In the genomic region with DNA sequence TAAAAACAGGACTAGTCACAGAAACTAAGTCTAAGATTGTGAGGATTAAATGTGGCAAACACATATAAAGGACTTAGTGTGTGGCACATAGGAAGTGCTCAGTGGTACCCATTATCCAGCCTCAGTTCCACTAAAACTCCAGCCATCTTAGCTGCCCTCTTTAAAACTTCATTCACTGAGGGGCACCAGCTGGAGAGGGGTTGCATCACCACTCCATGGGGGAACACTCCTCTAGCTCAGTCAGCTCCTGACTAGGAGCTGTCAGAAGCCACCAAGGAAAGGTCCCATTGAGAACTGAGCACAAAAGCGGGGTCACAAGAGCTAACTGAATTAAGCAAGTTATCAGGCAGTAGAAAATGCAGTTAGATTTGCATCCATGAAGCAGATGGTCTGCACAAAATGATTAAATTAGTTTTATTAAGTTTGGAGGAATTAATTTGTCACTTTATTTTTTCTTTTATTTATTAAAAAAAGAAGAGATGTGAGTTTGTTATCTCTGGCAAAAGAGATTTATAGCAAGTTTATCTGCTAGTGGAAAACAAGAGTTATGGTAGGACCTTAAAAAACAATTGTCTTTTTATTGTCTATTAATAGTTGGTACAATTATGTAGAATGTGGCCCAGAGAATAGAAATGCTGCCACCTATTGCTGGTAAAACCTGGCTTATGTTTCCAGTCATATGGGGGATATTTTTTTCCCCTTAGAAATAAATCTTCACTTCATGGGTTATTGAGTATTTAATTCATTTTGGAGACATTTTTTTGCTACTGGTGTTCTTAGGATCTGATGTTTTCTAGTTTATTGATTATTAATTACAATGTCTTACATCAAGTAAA, we compare ENCODE assay signal across 16 cellular contexts.
DNase-seq lines count a peak whose midpoint lies in the region; ATAC-seq and TF ChIP-seq lines count a peak whose summit lies in the region.
"Had no signal": no experiment of that assay in that cellular context is flagged by ENCODE, and none has a peak within 500 bp of the region (broad histone marks: within the 10 kb centered on the region; RNA-seq: fewer than 3 reads in every experiment).

No MANE protein-coding gene starts in this region.

- no peak overlapping the region for H3K4me3 ChIP-seq in AG04449 (ENCODE audit: low read depth, low read length)

- POLR2A ChIA-PET in AG04449 (lab: Yijun Ruan, JAX), result interaction anchor here (0.6 kb wide), 1 partner anchor 15 kb away, joined by 3 read pairs; no protein-coding TSS in a partner anchor

- H3K9me3 Mint-ChIP-seq in activated naive CD4-positive, alpha-beta T cell treated with anti-CD3 and anti-CD28 coated beads, Interleukin-2, amount 50 U/mL, for 72 hours, result no peaks in the 10 kb centered on the region
- H3K9me3 Mint-ChIP-seq: activated CD4-positive, alpha-beta memory T cell treated with anti-CD3 and anti-CD28 coated beads for 36 hours; T-helper 2 cell treated with Interferon-gamma antibody and Interleukin-4, amounts not matched to agents 5 μg/mL and 100 μg/mL, for 36 hours had no signal

- no peak for DNase-seq in AG04449 (ENCODE audit: low read depth, low spot score)
- peak; percentile 43 for DNase-seq in globus pallidus (ENCODE audit: low spot score)
- DNase-seq in activated naive CD4-positive, alpha-beta T cell treated with anti-CD3 and anti-CD28 coated beads, Interleukin-2, amount 50 U/mL, for 72 hours (ENCODE audit: low spot score in 2 of 2), result no peak
- no peak for DNase-seq in activated CD4-positive, CD25-positive, alpha-beta regulatory T cell treated with anti-CD3 and anti-CD28 coated beads, Interleukin-2, amount 50 U/mL, for 72 hours
- DNase-seq in T1000 (lab: John Stamatoyannopoulos, UW), result no peak
- DNase-seq: activated CD4-positive, alpha-beta memory T cell treated with anti-CD3 and anti-CD28 coated beads for 36 hours; activated naive CD4-positive, alpha-beta T cell; C1 segment of cervical spinal cord; NCI-H2081 treated with DMSO at 0.1 percent for 48 hours; stimulated activated CD4-positive, alpha-beta T cell treated with anti-CD3 and anti-CD28 coated beads, Interleukin-4, amount 100 ng/mL, for 1 hour; stimulated activated naive CD4-positive, alpha-beta T cell had no signal

- no peak overlapping the region for H3K27ac Mint-ChIP-seq in activated naive CD4-positive, alpha-beta T cell treated with anti-CD3 and anti-CD28 coated beads, Interleukin-2, amount 50 U/mL, for 72 hours
- H3K27ac Mint-ChIP-seq: activated CD4-positive, alpha-beta memory T cell treated with anti-CD3 and anti-CD28 coated beads for 36 hours; T-helper 2 cell treated with Interferon-gamma antibody and Interleukin-4, amounts not matched to agents 5 μg/mL and 100 μg/mL, for 36 hours had no signal

- TF ChIP-seq CTCF in AG04449 (IDR thresholded peaks at IDR 0.05; ENCODE audit: insufficient read depth, low read length, missing control alignments) (peak; percentile 3), GM12872 (IDR thresholded peaks at IDR 0.05; ENCODE audit: insufficient read depth, low read depth, low read length) (0 out of 3 replicates have a peak, but pooled peaks have one; percentile 6)

- no peaks in the 10 kb centered on the region for H3K36me3 Mint-ChIP-seq in activated naive CD4-positive, alpha-beta T cell treated with anti-CD3 and anti-CD28 coated beads, Interleukin-2, amount 50 U/mL, for 72 hours
- H3K36me3 Mint-ChIP-seq: activated CD4-positive, alpha-beta memory T cell treated with anti-CD3 and anti-CD28 coated beads for 36 hours had no signal

- ATAC-seq in SK-N-SH treated with all-trans-retinoic acid at 6 μM for 48 hours (peak; percentile 32; the same call in 1 of the 3 replicates), GM21390 (IDR thresholded peaks at IDR 0.05; ENCODE audit: unreplicated experiment) (no peak)
- no peak for ATAC-seq in activated naive CD4-positive, alpha-beta T cell treated with anti-CD3 and anti-CD28 coated beads, Interleukin-2, amount 50 U/mL, for 72 hours
- ATAC-seq: esophagus mucosa had no signal

- CTCF ChIA-PET in AG04449 (lab: Yijun Ruan, JAX), result interaction anchor here (0.8 to 1.9 kb wide), 5 partner anchors 10 to 324 kb away, joined by 3 to 10 read pairs (median 4); no protein-coding TSS in a partner anchor

TF ChIP-seq in SK-N-SH treated with all-trans-retinoic acid at 6 μM for 48 hours, 23 proteins besides CTCF, POLR2A, EP300 and RAD21 (continues in another document):
- TF ChIP-seq PATZ1 (CRISPR knock-in tag; IDR thresholded peaks at IDR 0.05; ENCODE audit: borderline replicate concordance) (no peak), ZNF70 (CRISPR knock-in tag; IDR thresholded peaks at IDR 0.05) (no peak), ZC3H10 (CRISPR knock-in tag; IDR thresholded peaks at IDR 0.05) (no peak), CSDC2 (CRISPR knock-in tag; IDR thresholded peaks at IDR 0.05) (no peak), ISL1 (CRISPR knock-in tag; IDR thresholded peaks at IDR 0.05) (peak; percentile 61), CSRNP3 (CRISPR knock-in tag; IDR thresholded peaks at IDR 0.05) (peak; percentile 70), OSR1 (CRISPR knock-in tag; IDR thresholded peaks at IDR 0.05) (no peak), GLIS3 (CRISPR knock-in tag; IDR thresholded peaks at IDR 0.05) (no peak), ARNTL (CRISPR knock-in tag; IDR thresholded peaks at IDR 0.05; ENCODE audit: borderline replicate concordance, low read depth) (no peak), PPARA (CRISPR knock-in tag; IDR thresholded peaks at IDR 0.05; ENCODE audit: borderline replicate concordance) (no peak), BACH2 (CRISPR knock-in tag; IDR thresholded peaks at IDR 0.05; ENCODE audit: borderline replicate concordance) (no peak), CREB5 (CRISPR knock-in tag; IDR thresholded peaks at IDR 0.05; ENCODE audit: low read depth) (0 out of 2 replicates have a peak, but pooled peaks have one; percentile 39), TSHZ2 (CRISPR knock-in tag; IDR thresholded peaks at IDR 0.05) (no peak), TCF4 (CRISPR knock-in tag; IDR thresholded peaks at IDR 0.05; ENCODE audit: borderline replicate concordance) (peak; percentile 91), ZFP3 (CRISPR knock-in tag; IDR thresholded peaks at IDR 0.05) (no peak)
